In genomic region chr9:95874989-95875304, GRCh38 we compare ENCODE assay signal across 8 cellular contexts. TPM values are rescaled to one million over a fixed set of nuclear protein-coding genes. Genes with fewer than 3 reads are reported as not detected.
DNase-seq lines count a peak whose midpoint lies in the region.

No MANE protein-coding gene starts in this region.

- H3K36me3 Mint-ChIP-seq in activated CD4-positive, alpha-beta memory T cell treated with anti-CD3 and anti-CD28 coated beads for 36 hours, result peaks cover 49% of the 10 kb centered on the region

- WGBS in ectodermal cell, 2 experiments, result 1 to 2% methylated on average over 19 to 20 of the region's 20 CpGs

- DNase-seq in NK-92 treated with Interleukin-12 subunit alpha and Interleukin-12 subunit beta, amount 100 ng/mL, for 24 hours (lab: John Stamatoyannopoulos, UW), result peak; percentile 39
- DNase-seq in NK-92 (lab: John Stamatoyannopoulos, UW; ENCODE audit: unreplicated experiment) (no peak), NCI-H1092 treated with DMSO at 0.1 percent for 48 hours (lab: John Stamatoyannopoulos, UW) (peak; percentile 36), myocyte (ENCODE audit: low read depth) (peak; percentile 68), pons (ENCODE audit: low spot score) (no peak)
- peak; percentile 78 for DNase-seq in activated CD4-positive, alpha-beta memory T cell treated with anti-CD3 and anti-CD28 coated beads for 36 hours
- peak; percentile 35 to 51 for DNase-seq in stimulated activated CD8-positive, alpha-beta memory T cell treated with anti-CD3 and anti-CD28 coated beads, Interleukin-7, amount 100 ng/mL, for 4 hours (ENCODE audit: low read depth in 2 of 2)

- peaks cover 24% of the 10 kb centered on the region for H3K4me1 Mint-ChIP-seq in activated CD4-positive, alpha-beta memory T cell treated with anti-CD3 and anti-CD28 coated beads for 36 hours (ENCODE audit: low read depth)

- POLR2A ChIA-PET in activated CD4-positive, alpha-beta memory T cell treated with anti-CD3 and anti-CD28 coated beads for 36 hours (lab: Charles Lee), result interaction anchor here (1.0 to 2.6 kb wide), 8 partner anchors 12 to 343 kb away, joined by 3 to 11 read pairs (median 4); no protein-coding TSS in a partner anchor

- H3K27me3 ChIP-seq in ectodermal cell (ENCODE audit: control insufficient read depth, insufficient read depth, low read length, poor library complexity, severe bottlenecking), result no peaks in the 10 kb centered on the region

- H3K4me3 Mint-ChIP-seq in activated CD4-positive, alpha-beta memory T cell treated with anti-CD3 and anti-CD28 coated beads for 36 hours, result no peak overlapping the region

- peaks cover 5% of the 10 kb centered on the region for H3K9me3 Mint-ChIP-seq in activated CD4-positive, alpha-beta memory T cell treated with anti-CD3 and anti-CD28 coated beads for 36 hours

- peaks cover 4% of the 10 kb centered on the region for H3K36me3 ChIP-seq in ectodermal cell (ENCODE audit: control insufficient read depth, insufficient read depth, low read length)

- H3K4me1 ChIP-seq in ectodermal cell (ENCODE audit: control insufficient read depth, insufficient read depth, low read length), result peaks cover 12% of the 10 kb centered on the region

- H3K27ac ChIP-seq in ectodermal cell (ENCODE audit: insufficient read depth, low read depth, low read length, poor library complexity, severe bottlenecking), result peak overlapping the region; percentile 58

- H3K9me3 ChIP-seq in ectodermal cell (ENCODE audit: control insufficient read depth, low read length), result no peaks in the 10 kb centered on the region

- H3K4me3 ChIP-seq in ectodermal cell (ENCODE audit: insufficient read depth, low read depth, low read length), result no peak overlapping the region

- CTCF ChIA-PET in activated CD4-positive, alpha-beta memory T cell treated with anti-CD3 and anti-CD28 coated beads for 36 hours (lab: Charles Lee), result interaction anchor here (1.0 to 1.1 kb wide), 2 partner anchors 11 to 196 kb away, joined by 3 to 4 read pairs; no protein-coding TSS in a partner anchor

- intact Hi-C loops in activated CD4-positive, alpha-beta memory T cell treated with anti-CD3 and anti-CD28 coated beads for 36 hours (cut with micrococcal nuclease), result loop anchor here (2.0 to 5.0 kb wide), 4 partner anchors 150 to 1757 kb away; partner anchors contain the start of genes NCBP1, TSTD2 and ZNF367

- H3K27ac Mint-ChIP-seq in activated CD4-positive, alpha-beta memory T cell treated with anti-CD3 and anti-CD28 coated beads for 36 hours, result no peak overlapping the region

- no peaks in the 10 kb centered on the region for H3K27me3 Mint-ChIP-seq in activated CD4-positive, alpha-beta memory T cell treated with anti-CD3 and anti-CD28 coated beads for 36 hours

RNA-seq across cellular contexts. Expression of gene ERCC6L2, which starts 0.5 kb away (rescaled TPM):
- total RNA-seq in activated CD4-positive, alpha-beta memory T cell treated with anti-CD3 and anti-CD28 coated beads for 36 hours, result 10 to 100 TPM; 23.1 to 25.1 TPM
- polyA plus RNA-seq in ectodermal cell (2013, experiment 1 of 4), result 30.2 TPM
- 45.0 TPM for polyA plus RNA-seq in ectodermal cell (2013, experiment 2 of 4)
- polyA plus RNA-seq in ectodermal cell (2013, experiment 3 of 4), result 31.4 TPM
- polyA plus RNA-seq in ectodermal cell (2013, experiment 4 of 4), result 38.0 TPM
- 74.2 and 76.7 TPM in 2 replicates for total RNA-seq in myocyte
- 10.8 TPM for polyA plus RNA-seq in myocyte (2012)

Comparison
In these comparisons a context has a peak if more than half of its experiments do, and no peak if none do; other contexts are left out.
1. DNase-seq: peak in NK-92 treated with Interleukin-12 subunit alpha and Interleukin-12 subunit beta, amount 100 ng/mL, for 24 hours (single experiment), NCI-H1092 treated with DMSO at 0.1 percent for 48 hours (single experiment), activated CD4-positive, alpha-beta memory T cell treated with anti-CD3 and anti-CD28 coated beads for 36 hours (single experiment), myocyte (single experiment) and stimulated activated CD8-positive, alpha-beta memory T cell treated with anti-CD3 and anti-CD28 coated beads, Interleukin-7, amount 100 ng/mL, for 4 hours (2 of 2); none in NK-92 (single experiment) and pons (single experiment).